8 cellular contexts compared by ENCODE assay signal in the genomic region with DNA sequence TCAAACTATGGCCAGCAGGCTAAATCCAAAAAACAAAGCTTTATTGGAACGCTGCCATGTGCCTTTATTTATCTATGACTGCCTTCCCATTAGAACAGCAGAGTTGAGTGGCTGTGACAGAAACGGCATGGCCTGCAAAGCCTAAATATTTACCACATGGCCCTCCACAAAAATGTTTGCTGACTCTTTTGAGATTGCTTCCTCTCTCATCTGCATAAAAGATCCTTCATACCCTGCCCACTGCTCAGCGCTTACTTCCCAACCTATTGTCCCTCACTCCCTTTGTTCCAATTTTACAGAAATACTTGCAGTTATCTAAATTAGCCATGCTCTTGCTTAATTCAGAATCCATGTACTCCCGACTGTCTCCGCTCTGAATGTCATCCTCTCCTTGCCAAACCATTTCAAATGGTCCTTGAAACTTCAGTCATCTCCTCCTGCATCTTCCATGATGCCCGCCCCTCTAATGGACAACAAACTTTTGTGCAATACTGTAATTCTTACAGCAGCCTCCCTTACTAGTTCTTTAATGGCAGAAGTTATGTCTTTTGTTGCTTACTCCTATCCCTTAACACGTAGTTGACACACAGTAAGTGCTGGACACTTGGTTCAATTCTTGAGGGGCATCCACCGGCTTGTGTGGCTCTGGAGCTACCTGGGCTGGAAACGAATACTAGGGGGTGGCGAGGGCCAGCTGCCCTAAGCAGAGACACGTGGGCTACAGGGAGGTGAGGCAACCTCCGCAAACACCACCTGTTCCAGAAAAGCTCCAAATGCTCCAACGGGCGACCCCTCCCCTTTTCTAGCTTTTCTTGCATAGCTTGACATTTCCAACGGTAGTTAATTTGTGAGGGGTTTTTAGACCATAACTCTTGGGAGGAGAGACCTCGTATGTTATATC. TPM values are rescaled to one million over a fixed set of nuclear protein-coding genes. Genes with fewer than 3 reads are reported as not detected.
DNase-seq lines count a peak whose midpoint lies in the region; ATAC-seq, FAIRE-seq and TF ChIP-seq lines count a peak whose summit lies in the region.

No MANE protein-coding gene starts in this region.

- no peaks in the 10 kb centered on the region for H3K27me3 ChIP-seq in CD4-positive, alpha-beta memory T cell (ENCODE audit: insufficient read depth, low read length)
- H3K27me3 ChIP-seq in NT2/D1 (ENCODE audit: insufficient read depth, insufficient read length) (no peaks in the 10 kb centered on the region), GM12878 (replicated peaks in 1 of 2; ENCODE audit: control insufficient read depth in 2 of 2, insufficient read depth in 2 of 2, low read length in 1 of 2) (no peaks in the 10 kb centered on the region), uterus (no peaks in the 10 kb centered on the region)

- H4K20me1 ChIP-seq in GM12878 (ENCODE audit: control insufficient read depth, insufficient read depth), result no peaks in the 10 kb centered on the region

- peak overlapping the region; percentile 83 for H3K9ac ChIP-seq in NT2/D1 (ENCODE audit: insufficient read length, low read depth)
- H3K9ac ChIP-seq in GM12878 (ENCODE audit: control insufficient read depth, insufficient read depth, low read length), result peak overlapping the region; percentile 87

- H3K4me1 Mint-ChIP-seq in CD4-positive, alpha-beta memory T cell, result peaks cover 4 to 17% (median 11%) of the 10 kb centered on the region in 4 donors
- H3K4me1 Mint-ChIP-seq in memory B cell, result peaks cover 6% of the 10 kb centered on the region

- peak overlapping the region; percentile 52 to 62 for H3K4me3 ChIP-seq in CD4-positive, alpha-beta memory T cell (ENCODE audit: low read length in 2 of 2)
- H3K4me3 ChIP-seq in NT2/D1 (ENCODE audit: insufficient read length, low read depth) (peak overlapping the region; percentile 86), GM12878 (peak overlapping the region; percentile 96), uterus (peak overlapping the region; percentile 51 to 69)

- peak in 1 of 5 donors; percentile 3 for DNase-seq in CD4-positive, alpha-beta memory T cell
- DNase-seq in GM19238 (ENCODE audit: insufficient read length, low spot score) (peak; percentile 13), NT2/D1 (ENCODE audit: low read depth, low spot score) (no peak), GM12878 (ENCODE audit: low read depth, low spot score) (no peak), memory B cell (ENCODE audit: low spot score in 2 of 2) (no peak), uterus (no peak)
- DNase-seq in effector CD8-positive, alpha-beta T cell (lab: John Stamatoyannopoulos, UW), result no peak

- in situ Hi-C loops in GM12878 (cut with MboI), result no loop called here

- no peaks in the 10 kb centered on the region for H3K36me3 ChIP-seq in CD4-positive, alpha-beta memory T cell (ENCODE audit: insufficient read depth, low read length)
- H3K36me3 ChIP-seq in NT2/D1 (ENCODE audit: insufficient read depth, insufficient read length, low read length) (peaks cover 18% of the 10 kb centered on the region), GM12878 (ENCODE audit: control insufficient read depth in 2 of 2, insufficient read depth in 2 of 2, low read length in 1 of 2) (no peaks in the 10 kb centered on the region), uterus (no peaks in the 10 kb centered on the region)

- no peak for TF ChIP-seq RAD21 in GM12878 (IDR thresholded peaks at IDR 0.05; ENCODE audit: insufficient read depth, low read depth, low read length)

- POLR2A ChIA-PET in CD4-positive, alpha-beta memory T cell (lab: Charles Lee; ENCODE audit: partially characterized antibody), result no interaction called here
- POLR2A ChIA-PET in GM12878 (lab: Charles Lee), result no interaction called here

- H3K9me3 ChIP-seq in CD4-positive, alpha-beta memory T cell (ENCODE audit: control insufficient read depth in 1 of 2, low read length in 2 of 2), result no peaks in the 10 kb centered on the region
- no peaks in the 10 kb centered on the region for H3K9me3 ChIP-seq in NT2/D1 (ENCODE audit: insufficient read depth, low read length)
- H3K9me3 ChIP-seq in GM12878 (replicated peaks; ENCODE audit: control insufficient read depth, insufficient read depth, low read length), result no peaks in the 10 kb centered on the region; the same call in 2 of the 3 replicates
- no peaks in the 10 kb centered on the region for H3K9me3 ChIP-seq in uterus

- WGBS in GM12878 (ENCODE audit: insufficient coverage, insufficient replicate concordance, low lambda C conversion rate, missing lambda C conversion rate), result 10% methylated on average over 16 of the region's 16 CpGs

- H3K4me1 ChIP-seq in CD4-positive, alpha-beta memory T cell (ENCODE audit: insufficient read depth, low read length), result peaks cover 14% of the 10 kb centered on the region
- no peaks in the 10 kb centered on the region for H3K4me1 ChIP-seq in NT2/D1 (ENCODE audit: insufficient read depth, insufficient read length)
- no peaks in the 10 kb centered on the region for H3K4me1 ChIP-seq in GM12878 (ENCODE audit: control insufficient read depth, insufficient read depth, low read length)
- peaks cover 0 to 7% of the 10 kb centered on the region in 2 donors for H3K4me1 ChIP-seq in uterus

- intact Hi-C loops in CD4-positive, alpha-beta memory T cell (cut with micrococcal nuclease), result loop anchor here (5.0 to 10.0 kb wide), 2 partner anchors 340 to 798 kb away; partner anchors contain the start of gene PRKAG2
- intact Hi-C loops in GM12878 (cut with micrococcal nuclease; ENCODE audit: unreplicated experiment), result loop anchor here (5.0 to 10.0 kb wide), 3 partner anchors 213 to 358 kb away; partner anchors contain the start of gene KMT2C
- intact Hi-C loops in uterus (cut with DNase I; ENCODE audit: low total_unique reads), result no loop called here

- ATAC-seq in HG03565 (IDR thresholded peaks at IDR 0.05; ENCODE audit: unreplicated experiment) (peak; percentile 9), GM12878 (peak; percentile 68), memory B cell (ENCODE audit: low read depth) (no peak)

- H3K27ac ChIP-seq in CD4-positive, alpha-beta memory T cell (ENCODE audit: low read depth, low read length), result peak overlapping the region; percentile 73
- peak overlapping the region; percentile 83 for H3K27ac ChIP-seq in GM12878 (ENCODE audit: control insufficient read depth, insufficient read depth)
- H3K27ac ChIP-seq in uterus, result no peak overlapping the region

- H3K27me3 Mint-ChIP-seq in CD4-positive, alpha-beta memory T cell, result no peaks in the 10 kb centered on the region
- H3K27me3 Mint-ChIP-seq in memory B cell, result no peaks in the 10 kb centered on the region

- TF ChIP-seq EP300 in GM12878 (IDR thresholded peaks at IDR 0.05; ENCODE audit: borderline replicate concordance in 1 of 2, control insufficient read depth in 1 of 2, low read depth in 2 of 2, low read length in 2 of 2), result no peak

- peak overlapping the region; percentile 94 for H2AFZ ChIP-seq in GM12878 (ENCODE audit: control insufficient read depth, low read depth, low read length)

- H3K4me3 Mint-ChIP-seq in CD4-positive, alpha-beta memory T cell, result peak overlapping the region; percentile 55 to 96 (median 88)
- peak overlapping the region; percentile 14 for H3K4me3 Mint-ChIP-seq in memory B cell

- no peak for FAIRE-seq in GM12878 (lab: Jason Lieb, UNC)

- CTCF ChIA-PET in CD4-positive, alpha-beta memory T cell (lab: Charles Lee; ENCODE audit: partially characterized antibody), result interaction anchor here (1.3 kb wide), 1 partner anchor 9 kb away, joined by 3 read pairs; no protein-coding TSS in a partner anchor
- CTCF ChIA-PET in GM12878 (lab: Yijun Ruan, JAX), result interaction anchor here (1.1 to 1.4 kb wide), 4 partner anchors 15 to 339 kb away, joined by 3 to 5 read pairs (median 4); no protein-coding TSS in a partner anchor

- no peak for TF ChIP-seq CTCF in GM12878 (IDR thresholded peaks at IDR 0.05 in 2 of 3, conservative IDR thresholded peaks at IDR 0.05 in 1 of 3; ENCODE audit: control insufficient read depth in 2 of 3, extremely low read depth in 1 of 3, insufficient read depth in 1 of 3, low read depth in 3 of 3, low read length in 3 of 3)
- TF ChIP-seq CTCF in uterus (IDR thresholded peaks at IDR 0.05), result no peak

- peaks cover 41% of the 10 kb centered on the region for H3K79me2 ChIP-seq in GM12878 (ENCODE audit: control insufficient read depth, insufficient read depth, low read length)

- H3K9me3 Mint-ChIP-seq in CD4-positive, alpha-beta memory T cell, result no peaks in the 10 kb centered on the region
- peaks cover 2% of the 10 kb centered on the region for H3K9me3 Mint-ChIP-seq in memory B cell

- no peak for TF ChIP-seq POLR2A in GM12878 (IDR thresholded peaks at IDR 0.05; ENCODE audit: low read depth, low read length)
- no peak for TF ChIP-seq POLR2A in uterus (IDR thresholded peaks at IDR 0.05)

- peak overlapping the region in 3 of 7 donors; percentile 52 to 81 (median 69) for H3K27ac Mint-ChIP-seq in CD4-positive, alpha-beta memory T cell
- H3K27ac Mint-ChIP-seq in memory B cell, result no peak overlapping the region

- RAD21 ChIA-PET in GM12878 (lab: Charles Lee; ENCODE audit: unreplicated experiment), result interaction anchor here (1.2 to 1.3 kb wide), 3 partner anchors 31 to 113 kb away, joined by 3 read pairs; no protein-coding TSS in a partner anchor

- peaks cover 0 to 2% of the 10 kb centered on the region in 2 donors for H3K36me3 Mint-ChIP-seq in CD4-positive, alpha-beta memory T cell
- no peaks in the 10 kb centered on the region for H3K36me3 Mint-ChIP-seq in memory B cell

- SMC1A ChIA-PET in GM12878 (lab: Charles Lee; ENCODE audit: uncharacterized antibody, unreplicated experiment), result interaction anchor here (0.6 to 1.7 kb wide), 5 partner anchors 11 to 211 kb away, joined by 3 to 5 read pairs (median 4); no protein-coding TSS in a partner anchor

- no TSS peak for BruUV-seq in GM12878 (replicated peaks; lab: Mats Ljungman, UMichigan)

- peak overlapping the region; percentile 95 for H3K4me2 ChIP-seq in GM12878 (ENCODE audit: control insufficient read depth, insufficient read depth)

RNA-seq across cellular contexts. Expression of gene XRCC2, which starts 0.8 kb away (rescaled TPM):
- 1 to 10 TPM in 1 of 2 experiments, under 1 TPM in 1; 0.75 to 1.1 TPM for total RNA-seq in CD4-positive, alpha-beta memory T cell
- polyA plus RNA-seq in CD4-positive, alpha-beta memory T cell, result under 1 TPM in 1 of 2 donors, not detected in 1; 0.48 TPM
- 24.0 and 24.8 TPM in 2 replicates for total RNA-seq in GM12878 (2013; cell fraction: nucleolus; rRNA removed)
- total RNA-seq in GM12878 (2014; rRNA removed) (15.9 and 17.6 TPM in 2 replicates), GM12878 (2014; rRNA removed; fragmentation: Illumina TruSeq; extraction: Trizol) (20.3 and 21.4 TPM in 2 replicates), GM12878 (2021) (10.7 and 12.9 TPM in 2 replicates), uterus (1 to 10 TPM in 1 of 4 donors, under 1 TPM in 2, not detected in 1; under 0.01 to 8.7 (median 0.37) TPM)
- 2.3 TPM for polyA plus RNA-seq in GM12878 (2011; ENCODE audit: low read depth)
- polyA plus RNA-seq in GM12878 (2011; rRNA removed) (15.5 and 24.0 TPM in 2 replicates), GM12878 (2014; fragmentation: Illumina TruSeq; extraction: Trizol) (20.2 and 26.7 TPM in 2 replicates), GM12878 (2014; fragmentation: Nextera tagmentation; extraction: Ambion mirVana) (1 to 10 TPM; 4.8 to 6.3 TPM), GM12878 (2014; rRNA removed) (14.6 and 14.8 TPM in 2 replicates), GM12878 (2016; fragmentation: Nextera tagmentation; extraction: Ambion mirVana) (10 to 100 TPM; 12.1 to 13.1 TPM)
- 7.9 and 8.6 TPM in 2 replicates for polyA plus RNA-seq in GM12878 (2011; cell fraction: cytosol; rRNA removed)
- 20.2 and 27.9 TPM in 2 replicates for polyA plus RNA-seq in GM12878 (2011; cell fraction: nucleus; rRNA removed)
- 3.6 and 4.0 TPM in 2 replicates for polyA plus RNA-seq in GM12878 (2012)
- polyA minus RNA-seq in GM12878 (2011; rRNA and poly(A)+ RNA removed), result 8.1 and 9.4 TPM in 2 replicates
- polyA minus RNA-seq in GM12878 (2011; cell fraction: cytosol; rRNA and poly(A)+ RNA removed), result 2.7 and 4.2 TPM in 2 replicates
- polyA minus RNA-seq in GM12878 (2011; cell fraction: nucleus; rRNA and poly(A)+ RNA removed), result 6.0 and 10.2 TPM in 2 replicates

Comparison
In these comparisons a context has a peak if more than half of its experiments do, and no peak if none do; other contexts are left out.
1. H3K27ac ChIP-seq: peak in CD4-positive, alpha-beta memory T cell (single experiment) and GM12878 (single experiment); none in uterus (0 of 2).
2. Peak in every context shown above with its lines, with median percentiles within 50 percentile points of each other: H3K4me3 ChIP-seq.